In genomic region chr17:18217412-18218015, GRCh38 we compare ENCODE assay signal across 1 cellular context.
TF ChIP-seq lines count a peak whose summit lies in the region.

No MANE protein-coding gene starts in this region.

TF ChIP-seq in HEK293, 187 proteins besides CTCF, POLR2A, EP300 and RAD21 (continued from another document):
- TF ChIP-seq, protein P1, sequence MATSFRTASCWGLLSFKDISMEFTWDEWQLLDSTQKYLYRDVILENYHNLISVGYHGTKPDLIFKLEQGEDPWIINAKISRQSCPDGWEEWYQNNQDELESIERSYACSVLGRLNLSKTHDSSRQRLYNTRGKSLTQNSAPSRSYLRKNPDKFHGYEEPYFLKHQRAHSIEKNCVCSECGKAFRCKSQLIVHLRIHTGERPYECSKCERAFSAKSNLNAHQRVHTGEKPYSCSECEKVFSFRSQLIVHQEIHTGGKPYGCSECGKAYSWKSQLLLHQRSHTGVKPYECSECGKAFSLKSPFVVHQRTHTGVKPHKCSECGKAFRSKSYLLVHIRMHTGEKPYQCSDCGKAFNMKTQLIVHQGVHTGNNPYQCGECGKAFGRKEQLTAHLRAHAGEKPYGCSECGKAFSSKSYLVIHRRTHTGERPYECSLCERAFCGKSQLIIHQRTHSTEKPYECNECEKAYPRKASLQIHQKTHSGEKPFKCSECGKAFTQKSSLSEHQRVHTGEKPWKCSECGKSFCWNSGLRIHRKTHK (tag by site-specific recombination; IDR thresholded peaks at IDR 0.05) = no peak
- TF ChIP-seq ZNF654 (tag by site-specific recombination; IDR thresholded peaks at IDR 0.05; ENCODE audit: low read depth) = peak; percentile 82
- no peak for TF ChIP-seq ZNF639 (tag by site-specific recombination; IDR thresholded peaks at IDR 0.05)
- no peak for TF ChIP-seq ZNF157 (tag by site-specific recombination; IDR thresholded peaks at IDR 0.05)
- TF ChIP-seq ZNF677 (tag by site-specific recombination; IDR thresholded peaks at IDR 0.05) = no peak
- TF ChIP-seq ZNF501 (tag by site-specific recombination; IDR thresholded peaks at IDR 0.05) = no peak
- no peak for TF ChIP-seq ZNF610 (tag by site-specific recombination; IDR thresholded peaks at IDR 0.05; ENCODE audit: borderline replicate concordance)
- TF ChIP-seq ZBTB48 (tag by site-specific recombination; IDR thresholded peaks at IDR 0.05) = peak; percentile 70; the same call in 1 of the 2 replicates
- no peak for TF ChIP-seq ZNF48 (tag by site-specific recombination; IDR thresholded peaks at IDR 0.05)
- no peak for TF ChIP-seq TCF7L2 (IDR thresholded peaks at IDR 0.05; ENCODE audit: borderline replicate concordance, low read depth, low read length)
- TF ChIP-seq ZNF624 (tag by site-specific recombination; IDR thresholded peaks at IDR 0.05) = no peak
- TF ChIP-seq KLF8 (tag by site-specific recombination; IDR thresholded peaks at IDR 0.05) = no peak
- no peak for TF ChIP-seq KLF7 (tag by site-specific recombination; IDR thresholded peaks at IDR 0.05; ENCODE audit: borderline replicate concordance)
- TF ChIP-seq BCL11B (tag by site-specific recombination; IDR thresholded peaks at IDR 0.05; ENCODE audit: low read depth) = 0 out of 2 replicates have a peak, but pooled peaks have one; percentile 17
- no peak for TF ChIP-seq ZNF623 (tag by site-specific recombination; IDR thresholded peaks at IDR 0.05)
- TF ChIP-seq ZNF707 (tag by site-specific recombination; IDR thresholded peaks at IDR 0.05) = no peak
- TF ChIP-seq ZNF670 (tag by site-specific recombination; IDR thresholded peaks at IDR 0.05; ENCODE audit: low read depth) = no peak
- no peak for TF ChIP-seq ZNF596 (tag by site-specific recombination; IDR thresholded peaks at IDR 0.05)
- TF ChIP-seq ZNF148 (tag by site-specific recombination; IDR thresholded peaks at IDR 0.05; ENCODE audit: borderline replicate concordance) = no peak
- no peak for TF ChIP-seq ZBTB21 (tag by site-specific recombination; IDR thresholded peaks at IDR 0.05)
TF ChIP-seq in HEK293: peak in this region for 5.
